In genomic region chr2:213119061-213119809, GRCh38 we compare ENCODE assay signal across 8 cellular contexts. TPM values are rescaled to one million over a fixed set of nuclear protein-coding genes. Genes with fewer than 3 reads are reported as not detected.
A peak's percentile ranks its signal among the peaks of the same experiment; 100 is the strongest.
DNase-seq lines count a peak whose midpoint lies in the region; ATAC-seq and TF ChIP-seq lines count a peak whose summit lies in the region.

No MANE protein-coding gene starts in this region.

- H3K4me3 ChIP-seq in GM23338 = no peak overlapping the region

- H3K4me3 Mint-ChIP-seq in activated naive CD8-positive, alpha-beta T cell treated with anti-CD3 and anti-CD28 coated beads, Interleukin-2, amount 10 ng/mL, durations not matched to agents 7 days and 5 days = peak overlapping the region; percentile 73
- no peak overlapping the region for H3K4me3 Mint-ChIP-seq in GM23338

- DNase-seq in GF-D8 (lab: John Stamatoyannopoulos, UW) (peak; percentile 88), sciatic nerve (ENCODE audit: low spot score) (no peak), NCI-H146 treated with DMSO at 0.1 percent for 48 hours (lab: John Stamatoyannopoulos, UW; ENCODE audit: unreplicated experiment) (no peak), HT-29 (ENCODE audit: low spot score) (no peak), GM23338 (ENCODE audit: low spot score) (no peak)
- no peak for DNase-seq in activated naive CD8-positive, alpha-beta T cell treated with anti-CD3 and anti-CD28 coated beads, Interleukin-2, amount 10 ng/mL, durations not matched to agents 7 days and 5 days

- H3K27me3 ChIP-seq in GM23338 (ENCODE audit: insufficient read depth) = no peaks in the 10 kb centered on the region

- H3K27me3 Mint-ChIP-seq in activated naive CD8-positive, alpha-beta T cell treated with anti-CD3 and anti-CD28 coated beads, Interleukin-2, amount 10 ng/mL, durations not matched to agents 7 days and 5 days = no peaks in the 10 kb centered on the region
- H3K27me3 Mint-ChIP-seq in GM23338 (ENCODE audit: insufficient read depth, low read depth, poor library complexity) = peaks cover 3% of the 10 kb centered on the region

- POLR2A ChIA-PET in activated naive CD8-positive, alpha-beta T cell treated with anti-CD3 and anti-CD28 coated beads, Interleukin-2, amount 10 ng/mL, durations not matched to agents 7 days and 5 days (lab: Charles Lee) = interaction anchor here (0.7 to 1.7 kb wide), 4 partner anchors 15 to 103 kb away, joined by 3 to 8 read pairs (median 4); no protein-coding TSS in a partner anchor

- H3K4me1 ChIP-seq in GM23338 (ENCODE audit: insufficient read depth) = 0 out of 2 replicates have a peak, but pooled peaks cover 9% of the 10 kb centered on the region

- no peaks in the 10 kb centered on the region for H3K9me2 ChIP-seq in GM23338 (ENCODE audit: insufficient read depth)

- no peak for TF ChIP-seq CTCF in GM23338 (conservative IDR thresholded peaks at IDR 0.05; ENCODE audit: low read depth in 2 of 2)

- no peak overlapping the region for H3K27ac ChIP-seq in GM23338 (ENCODE audit: low read depth)

- H3F3A ChIP-seq in GM23338 (replicated peaks; ENCODE audit: low read depth) = no peaks in the 10 kb centered on the region

- no peaks in the 10 kb centered on the region for H4K20me1 ChIP-seq in GM23338 (replicated peaks; ENCODE audit: insufficient read depth)

- peak; percentile 74 for ATAC-seq in GM21367 (IDR thresholded peaks at IDR 0.05; ENCODE audit: unreplicated experiment)
- peak; percentile 82 for ATAC-seq in HG03571 (IDR thresholded peaks at IDR 0.05; ENCODE audit: unreplicated experiment)
- ATAC-seq in activated naive CD8-positive, alpha-beta T cell treated with anti-CD3 and anti-CD28 coated beads, Interleukin-2, amount 10 ng/mL, durations not matched to agents 7 days and 5 days (ENCODE audit: low read depth) = peak; percentile 89
- peak; percentile 46 for ATAC-seq in sciatic nerve
- ATAC-seq in GM23338 = no peak

- no peaks in the 10 kb centered on the region for H3K79me2 ChIP-seq in GM23338 (replicated peaks; ENCODE audit: insufficient read depth)

- H2AFZ ChIP-seq in GM23338 = no peak overlapping the region

- intact Hi-C loops in sciatic nerve (cut with DNase I) = no loop called here

- H3K36me3 ChIP-seq in GM23338 (ENCODE audit: insufficient read depth) = no peaks in the 10 kb centered on the region

- peaks cover 3% of the 10 kb centered on the region for H3K36me3 Mint-ChIP-seq in activated naive CD8-positive, alpha-beta T cell treated with anti-CD3 and anti-CD28 coated beads, Interleukin-2, amount 10 ng/mL, durations not matched to agents 7 days and 5 days
- no peaks in the 10 kb centered on the region for H3K36me3 Mint-ChIP-seq in GM23338 (ENCODE audit: low read depth)

- peak overlapping the region; percentile 90 for H3K27ac Mint-ChIP-seq in activated naive CD8-positive, alpha-beta T cell treated with anti-CD3 and anti-CD28 coated beads, Interleukin-2, amount 10 ng/mL, durations not matched to agents 7 days and 5 days
- no peak overlapping the region; the same call in 1 of the 2 replicates for H3K27ac Mint-ChIP-seq in GM23338

- H3K9me3 Mint-ChIP-seq in activated naive CD8-positive, alpha-beta T cell treated with anti-CD3 and anti-CD28 coated beads, Interleukin-2, amount 10 ng/mL, durations not matched to agents 7 days and 5 days = no peaks in the 10 kb centered on the region
- no peaks in the 10 kb centered on the region for H3K9me3 Mint-ChIP-seq in GM23338

- no peak overlapping the region for H3K4me2 ChIP-seq in GM23338

- peaks cover 47% of the 10 kb centered on the region for H3K4me1 Mint-ChIP-seq in activated naive CD8-positive, alpha-beta T cell treated with anti-CD3 and anti-CD28 coated beads, Interleukin-2, amount 10 ng/mL, durations not matched to agents 7 days and 5 days
- peaks cover 18% of the 10 kb centered on the region for H3K4me1 Mint-ChIP-seq in GM23338

TF ChIP-seq in GM23338, 12 proteins besides CTCF, POLR2A, EP300 and RAD21:
- TF ChIP-seq EZH2phosphoT487 (IDR thresholded peaks at IDR 0.05; ENCODE audit: unreplicated experiment) (no peak), STAT1 (IDR thresholded peaks at IDR 0.05; ENCODE audit: unreplicated experiment) (no peak), ZNF331 (CRISPR knock-in tag; IDR thresholded peaks at IDR 0.05; ENCODE audit: low read depth) (no peak), ZNF462 (CRISPR knock-in tag; IDR thresholded peaks at IDR 0.05) (no peak)
TF ChIP-seq in GM23338: peak in this region for 0.

RNA-seq across cellular contexts. Expression of gene IKZF2, which starts 32.2 kb away (rescaled TPM):
- 10 to 100 TPM; 18.7 to 20.6 TPM for total RNA-seq in activated naive CD8-positive, alpha-beta T cell treated with anti-CD3 and anti-CD28 coated beads, Interleukin-2, amount 10 ng/mL, durations not matched to agents 7 days and 5 days
- 22.1 TPM for total RNA-seq in sciatic nerve
- total RNA-seq in HT-29 (2014; rRNA removed; shearing (Covaris generic)) = 6.8 and 7.5 TPM in 2 replicates
- total RNA-seq in GM23338 (2014; rRNA removed; shearing (Covaris generic)) = 3.1 and 10.1 TPM in 2 replicates
- 2.0 and 2.6 TPM in 2 replicates for polyA plus RNA-seq in GM23338 (2016; fragmentation: Nextera tagmentation; extraction: Ambion mirVana)
